Comparison of ENCODE assay signal across 8 cellular contexts in the genomic region with DNA sequence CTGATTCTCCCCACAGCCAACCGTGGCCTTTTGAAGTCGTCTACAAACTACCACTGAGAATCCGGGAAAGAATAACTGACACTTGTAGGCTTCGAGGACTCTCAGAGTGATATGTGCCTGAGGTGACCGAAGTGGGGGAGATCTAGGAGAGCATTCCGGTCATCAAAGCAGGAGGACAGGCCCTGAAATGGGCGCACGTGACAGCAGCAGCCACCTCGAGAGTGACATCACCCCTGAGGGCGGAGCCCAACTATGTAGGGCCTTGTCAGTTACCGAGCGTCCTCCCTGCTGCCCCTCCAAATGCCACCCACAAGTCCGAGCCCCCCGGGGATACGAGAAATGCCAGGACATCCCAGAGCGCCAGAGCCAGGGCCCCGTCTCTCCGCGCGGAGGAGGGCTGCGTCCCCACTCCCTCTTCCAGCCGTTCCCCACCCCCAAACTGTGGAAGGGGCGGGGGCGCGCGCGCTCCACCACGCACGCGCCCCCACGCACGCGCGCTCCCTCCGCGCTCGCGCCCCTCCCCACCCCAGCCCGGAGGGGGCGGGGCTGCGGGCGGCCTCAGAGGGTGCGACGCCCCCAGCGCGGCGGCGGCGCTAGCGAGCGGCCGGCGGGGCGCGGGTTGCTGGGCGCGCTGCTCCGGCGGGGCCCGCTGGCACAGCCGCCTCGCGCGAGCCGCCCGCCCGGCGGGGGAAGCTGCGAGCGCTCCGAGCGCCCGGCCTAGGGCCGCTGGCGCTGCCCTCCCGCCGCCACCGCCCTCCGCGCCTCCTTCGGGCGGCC. TPM values are rescaled to one million over a fixed set of nuclear protein-coding genes. Genes with fewer than 3 reads are reported as not detected.
DNase-seq lines count a peak whose midpoint lies in the region; ATAC-seq and TF ChIP-seq lines count a peak whose summit lies in the region.

TANC2 (plus strand) TSS at position 587 of the 777 bp plus-strand sequence. CDS start 43,325 bp downstream, outside the sequence.

- no peak for TF ChIP-seq CTCF in Loucy (conservative IDR thresholded peaks at IDR 0.05; ENCODE audit: low read length)
- no peak for TF ChIP-seq CTCF in SK-N-SH (IDR thresholded peaks at IDR 0.05)

- H3K27ac Mint-ChIP-seq in CD4-positive, CD25-positive, alpha-beta regulatory T cell = peak within 1 kb of the TSS; percentile 94 to 99 (median 95)
- H3K27ac Mint-ChIP-seq in stimulated activated naive CD8-positive, alpha-beta T cell treated with anti-CD3 and anti-CD28 coated beads, Interleukin-15, amount 100 ng/mL, for 72 hours = peak within 1 kb of the TSS; percentile 92 to 98

- H2AFZ ChIP-seq in Loucy (ENCODE audit: low read length) (peak within 1 kb of the TSS; percentile 89), SK-N-SH (ENCODE audit: low read depth) (peak within 1 kb of the TSS; percentile 83), neuron (ENCODE audit: low read depth, low read length) (peak within 1 kb of the TSS; percentile 96)

- H3K4me3 ChIP-seq in CD4-positive, CD25-positive, alpha-beta regulatory T cell (ENCODE audit: low read depth, low read length) = peak within 1 kb of the TSS; percentile 80
- H3K4me3 ChIP-seq in Loucy (ENCODE audit: low read length, poor library complexity, severe bottlenecking) (peak within 1 kb of the TSS; percentile 88), SK-N-SH (ENCODE audit: low read depth in 2 of 2, low read length in 1 of 2) (peak within 1 kb of the TSS; percentile 77 to 90), neuron (ENCODE audit: low read length) (peak within 1 kb of the TSS; percentile 91)

- POLR2A ChIA-PET in SK-N-SH (lab: Yijun Ruan, JAX) = interaction anchor here (0.6 to 1.2 kb wide), 3 partner anchors 89 to 259 kb away, joined by 3 read pairs; no protein-coding TSS in a partner anchor

- peaks cover 22% of the 10 kb centered on the region for H3K4me1 ChIP-seq in CD4-positive, CD25-positive, alpha-beta regulatory T cell (ENCODE audit: control insufficient read depth, insufficient read depth, low read length, poor library complexity, severe bottlenecking)
- H3K4me1 ChIP-seq in Loucy (ENCODE audit: insufficient read depth, low read length, poor library complexity, severe bottlenecking) = peaks cover 32% of the 10 kb centered on the region
- peaks cover 4 to 32% of the 10 kb centered on the region in 2 experiments; a peak in 3 of 4 replicates for H3K4me1 ChIP-seq in SK-N-SH (ENCODE audit: control insufficient read depth in 1 of 2, insufficient read depth in 2 of 2, low read depth in 1 of 2, low read length in 1 of 2)
- H3K4me1 ChIP-seq in neuron (ENCODE audit: insufficient read depth, low read length) = peaks cover 16% of the 10 kb centered on the region

- no peaks in the 10 kb centered on the region for H3K9me3 ChIP-seq in CD4-positive, CD25-positive, alpha-beta regulatory T cell (ENCODE audit: control insufficient read depth in 2 of 2, low read length in 2 of 2)
- no peaks in the 10 kb centered on the region for H3K9me3 ChIP-seq in Loucy (ENCODE audit: insufficient read depth, low read depth, low read length)
- no peaks in the 10 kb centered on the region for H3K9me3 ChIP-seq in SK-N-SH
- H3K9me3 ChIP-seq in neuron (ENCODE audit: low read length) = no peaks in the 10 kb centered on the region

- peaks cover 0 to 2% (median 0%) of the 10 kb centered on the region in 7 donors for H3K9me3 Mint-ChIP-seq in CD4-positive, CD25-positive, alpha-beta regulatory T cell
- no peaks in the 10 kb centered on the region for H3K9me3 Mint-ChIP-seq in stimulated activated naive CD8-positive, alpha-beta T cell treated with anti-CD3 and anti-CD28 coated beads, Interleukin-15, amount 100 ng/mL, for 72 hours

- peaks cover 13% of the 10 kb centered on the region; the same call in 1 of the 2 replicates for H3K79me2 ChIP-seq in Loucy (ENCODE audit: insufficient read depth, low read length)
- H3K79me2 ChIP-seq in SK-N-SH (ENCODE audit: insufficient read depth) = peaks cover 44% of the 10 kb centered on the region

- TF ChIP-seq EP300 in SK-N-SH (IDR thresholded peaks at IDR 0.05; ENCODE audit: borderline replicate concordance in 1 of 2, low read depth in 1 of 2, low read length in 1 of 2) = no peak; a peak in 1 of 4 replicates

- peak; percentile 76 to 81 for ATAC-seq in CD4-positive, CD25-positive, alpha-beta regulatory T cell (ENCODE audit: low read depth in 2 of 2)
- peak; percentile 64 for ATAC-seq in GM21515 (IDR thresholded peaks at IDR 0.05; ENCODE audit: unreplicated experiment)
- peak; percentile 89 for ATAC-seq in stimulated activated naive CD8-positive, alpha-beta T cell treated with anti-CD3 and anti-CD28 coated beads, Interleukin-15, amount 100 ng/mL, for 72 hours

- peaks cover 63% of the 10 kb centered on the region for H3K27me3 Mint-ChIP-seq in CD4-positive, CD25-positive, alpha-beta regulatory T cell
- H3K27me3 Mint-ChIP-seq in stimulated activated naive CD8-positive, alpha-beta T cell treated with anti-CD3 and anti-CD28 coated beads, Interleukin-15, amount 100 ng/mL, for 72 hours = peaks cover 29% of the 10 kb centered on the region

- H3K9me2 ChIP-seq in Loucy (replicated peaks; ENCODE audit: low read depth, low read length) = no peaks in the 10 kb centered on the region
- no peaks in the 10 kb centered on the region for H3K9me2 ChIP-seq in SK-N-SH

- peak within 1 kb of the TSS; percentile 99 for H3K4me2 ChIP-seq in Loucy (ENCODE audit: low read depth, low read length, poor library complexity, severe bottlenecking)
- H3K4me2 ChIP-seq in SK-N-SH = peak within 1 kb of the TSS; percentile 76

- H4K20me1 ChIP-seq in Loucy (ENCODE audit: insufficient read depth, low read length, poor library complexity, severe bottlenecking) = no peaks in the 10 kb centered on the region
- H4K20me1 ChIP-seq in SK-N-SH (ENCODE audit: insufficient read depth) = peaks cover 10% of the 10 kb centered on the region

- peak within 1 kb of the TSS; percentile 84 for H3K27ac ChIP-seq in CD4-positive, CD25-positive, alpha-beta regulatory T cell (ENCODE audit: insufficient read depth, low read length, poor library complexity, severe bottlenecking)
- H3K27ac ChIP-seq in SK-N-SH (ENCODE audit: low read depth in 2 of 2, low read length in 1 of 2) = peak within 1 kb of the TSS; percentile 54 to 92

- peak within 1 kb of the TSS; percentile 89 to 99 (median 94) for H3K4me3 Mint-ChIP-seq in CD4-positive, CD25-positive, alpha-beta regulatory T cell
- H3K4me3 Mint-ChIP-seq in stimulated activated naive CD8-positive, alpha-beta T cell treated with anti-CD3 and anti-CD28 coated beads, Interleukin-15, amount 100 ng/mL, for 72 hours = peak within 1 kb of the TSS; percentile 81 to 90

- DNase-seq in CD4-positive, CD25-positive, alpha-beta regulatory T cell = peak; percentile 71 to 87 (median 85)
- DNase-seq in SK-N-SH (peak; percentile 99), germinal center (ENCODE audit: low spot score) (peak; percentile 88)
- DNase-seq in activated naive CD4-positive, alpha-beta T cell treated with anti-CD3 and anti-CD28 coated beads, Interleukin-2, amount 50 U/mL, for 16 hours = peak; percentile 79
- DNase-seq in stimulated activated naive CD8-positive, alpha-beta T cell treated with anti-CD3 and anti-CD28 coated beads, Interleukin-15, amount 100 ng/mL, for 72 hours = peak; percentile 84 to 88

- H3K36me3 Mint-ChIP-seq in CD4-positive, CD25-positive, alpha-beta regulatory T cell = no peaks in the 10 kb centered on the region

- H3K9ac ChIP-seq in Loucy (ENCODE audit: low read depth, low read length, poor library complexity, severe bottlenecking) = peak within 1 kb of the TSS; percentile 67
- peak within 1 kb of the TSS; percentile 80 for H3K9ac ChIP-seq in SK-N-SH

- peaks cover 13% of the 10 kb centered on the region for H3K27me3 ChIP-seq in CD4-positive, CD25-positive, alpha-beta regulatory T cell (ENCODE audit: control insufficient read depth, insufficient read depth, low read length)
- H3K27me3 ChIP-seq in Loucy (ENCODE audit: insufficient read depth, low read length, poor library complexity, severe bottlenecking) = no peaks in the 10 kb centered on the region
- no peaks in the 10 kb centered on the region for H3K27me3 ChIP-seq in SK-N-SH (ENCODE audit: insufficient read depth)
- peaks cover 2% of the 10 kb centered on the region for H3K27me3 ChIP-seq in neuron (ENCODE audit: insufficient read depth, low read length)

- 20% methylated on average over 16 of the region's 82 CpGs for WGBS in SK-N-SH (ENCODE audit: low lambda C conversion rate)

- H3F3A ChIP-seq in Loucy (ENCODE audit: low read depth) = no peaks in the 10 kb centered on the region
- H3F3A ChIP-seq in SK-N-SH (replicated peaks; ENCODE audit: insufficient read depth) = peaks cover 16% of the 10 kb centered on the region

- CTCF ChIA-PET in SK-N-SH (lab: Yijun Ruan, JAX) = interaction anchor here (0.7 to 5.1 kb wide), 8 partner anchors 9 to 441 kb away, joined by 3 to 61 read pairs (median 4); no protein-coding TSS in a partner anchor

- no peaks in the 10 kb centered on the region for H3K36me3 ChIP-seq in CD4-positive, CD25-positive, alpha-beta regulatory T cell (ENCODE audit: control insufficient read depth, insufficient read depth, low read length)
- H3K36me3 ChIP-seq in Loucy (ENCODE audit: insufficient read depth, low read length) (no peaks in the 10 kb centered on the region), SK-N-SH (replicated peaks in 1 of 2; ENCODE audit: control insufficient read depth in 1 of 2, insufficient read depth in 2 of 2, low read length in 1 of 2) (peaks cover 2 to 4% of the 10 kb centered on the region in 2 experiments), neuron (ENCODE audit: insufficient read depth, low read length) (no peaks in the 10 kb centered on the region)

- H3K4me1 Mint-ChIP-seq in CD4-positive, CD25-positive, alpha-beta regulatory T cell = peaks cover 10 to 41% (median 29%) of the 10 kb centered on the region in 4 donors
- H3K4me1 Mint-ChIP-seq in stimulated activated naive CD8-positive, alpha-beta T cell treated with anti-CD3 and anti-CD28 coated beads, Interleukin-15, amount 100 ng/mL, for 72 hours = peaks cover 33% of the 10 kb centered on the region

- no peak for TF ChIP-seq RAD21 in SK-N-SH (IDR thresholded peaks at IDR 0.05; ENCODE audit: low read length)

TF ChIP-seq in SK-N-SH, 30 proteins besides CTCF, POLR2A, EP300 and RAD21 (continues in another document):
- no peak for TF ChIP-seq MEF2A (IDR thresholded peaks at IDR 0.05; ENCODE audit: borderline replicate concordance, low read depth)
- TF ChIP-seq, protein P1, sequence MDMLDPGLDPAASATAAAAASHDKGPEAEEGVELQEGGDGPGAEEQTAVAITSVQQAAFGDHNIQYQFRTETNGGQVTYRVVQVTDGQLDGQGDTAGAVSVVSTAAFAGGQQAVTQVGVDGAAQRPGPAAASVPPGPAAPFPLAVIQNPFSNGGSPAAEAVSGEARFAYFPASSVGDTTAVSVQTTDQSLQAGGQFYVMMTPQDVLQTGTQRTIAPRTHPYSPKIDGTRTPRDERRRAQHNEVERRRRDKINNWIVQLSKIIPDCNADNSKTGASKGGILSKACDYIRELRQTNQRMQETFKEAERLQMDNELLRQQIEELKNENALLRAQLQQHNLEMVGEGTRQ (IDR thresholded peaks at IDR 0.05; ENCODE audit: borderline replicate concordance, low read depth, low read length) = peak; percentile 75

RNA-seq across cellular contexts. Expression of gene TANC2, which starts in this region (rescaled TPM):
- total RNA-seq in CD4-positive, CD25-positive, alpha-beta regulatory T cell = 20.0 TPM
- polyA plus RNA-seq in CD4-positive, CD25-positive, alpha-beta regulatory T cell = 1 to 10 TPM in 3 of 4 donors, under 1 TPM in 1; 0.96 to 2.0 (median 1.2) TPM
- 23.0 and 26.4 TPM in 2 replicates for polyA plus RNA-seq in SK-N-SH (2012; rRNA removed)
- 14.4 and 17.0 TPM in 2 replicates for polyA plus RNA-seq in SK-N-SH (2012; cell fraction: cytosol; rRNA removed)
- 46.6 and 65.1 TPM in 2 replicates for polyA plus RNA-seq in SK-N-SH (2012; cell fraction: nucleus; rRNA removed)

Comparison
In these comparisons a context has a peak if more than half of its experiments do, and no peak if none do; other contexts are left out.
1. Peak in every context shown above with its lines: DNase-seq, ATAC-seq, H3K4me3 ChIP-seq and H3K27ac ChIP-seq.
2. RNA of gene TANC2 (polyA plus RNA-seq): 14.4 to 65.1 TPM in SK-N-SH; 0.96 to 2.0 TPM in CD4-positive, CD25-positive, alpha-beta regulatory T cell; every median in the first group is over 4 times any median in the second.